In genomic region chr12:111788178-111788654, GRCh38 we compare ENCODE assay signal across 9 cellular contexts. TPM values are rescaled to one million over a fixed set of nuclear protein-coding genes. Genes with fewer than 3 reads are reported as not detected.
A peak's percentile ranks its signal among the peaks of the same experiment; 100 is the strongest.
DNase-seq lines count a peak whose midpoint lies in the region; ATAC-seq, FAIRE-seq and TF ChIP-seq lines count a peak whose summit lies in the region.
"Had no signal": no experiment of that assay in that cellular context is flagged by ENCODE, and none has a peak within 500 bp of the region (broad histone marks: within the 10 kb centered on the region; RNA-seq: fewer than 3 reads in every experiment).

No MANE protein-coding gene starts in this region.

- peak; percentile 76 for FAIRE-seq in GM18507 (lab: Jason Lieb, UNC)

- in situ Hi-C loops in Panc1 (cut with HindIII; ENCODE audit: low pct_unique_long_range_greater_than_20kb, low sequenced_read_pairs), result no loop called here

- H3K27me3 ChIP-seq in Panc1 (ENCODE audit: control insufficient read depth, insufficient read depth, low read length), result no peaks in the 10 kb centered on the region
- H3K27me3 ChIP-seq: neutrophil had no signal

- no TSS peak for BruUV-seq in Panc1 (replicated peaks; lab: Mats Ljungman, UMichigan)

- H3K9me3 Mint-ChIP-seq in stimulated activated memory B cell treated with anti-CD40 and anti-IgM and Interleukin-4, amounts not matched to agents 10 μg/mL and 1 μg/mL and 100 μg/mL, for 72 hours, result no peaks in the 10 kb centered on the region

- no peaks in the 10 kb centered on the region for H3K36me3 ChIP-seq in Panc1 (ENCODE audit: control insufficient read depth, insufficient read depth, low read length)

- H3K9me3 ChIP-seq in Panc1 (ENCODE audit: control insufficient read depth, insufficient read depth, low read depth, low read length), result no peaks in the 10 kb centered on the region
- H3K9me3 ChIP-seq: neutrophil had no signal

- H3K36me3 Mint-ChIP-seq in stimulated activated memory B cell treated with anti-CD40 and anti-IgM and Interleukin-4, amounts not matched to agents 10 μg/mL and 1 μg/mL and 100 μg/mL, for 72 hours, result peaks cover 10% of the 10 kb centered on the region

- DNase-seq in GM18507 (ENCODE audit: extremely low spot score, insufficient read length, low read depth), result no peak
- DNase-seq in Panc1 (ENCODE audit: low read depth, low spot score), result peak; percentile 27
- DNase-seq in fibroblast of the aortic adventitia (ENCODE audit: low read depth), result peak; percentile 84
- no peak for DNase-seq in OCI-M2 (lab: John Stamatoyannopoulos, UW; ENCODE audit: unreplicated experiment)
- no peak for DNase-seq in stimulated activated CD4-positive, alpha-beta T cell treated with anti-CD3 and anti-CD28 coated beads, Interleukin-12 subunit alpha, Interleukin-12 subunit beta, amount 100 ng/mL, for 4 hours
- DNase-seq: activated effector memory CD4-positive, alpha-beta T cell treated with Interleukin-2 at 50 U/mL for 16 hours had no signal

- H3K4me3 ChIP-seq in Panc1 (ENCODE audit: low read depth in 2 of 2, low read length in 2 of 2) (no peak overlapping the region), fibroblast of the aortic adventitia (ENCODE audit: low read depth, low read length) (no peak overlapping the region)

- H3K4me3 Mint-ChIP-seq in stimulated activated memory B cell treated with anti-CD40 and anti-IgM and Interleukin-4, amounts not matched to agents 10 μg/mL and 1 μg/mL and 100 μg/mL, for 72 hours, result no peak overlapping the region

- H3K4me1 ChIP-seq in Panc1 (ENCODE audit: control insufficient read depth, insufficient read depth, low read length), result peaks cover 2% of the 10 kb centered on the region; the same call in 1 of the 2 replicates

- no peak overlapping the region for H3K27ac Mint-ChIP-seq in stimulated activated memory B cell treated with anti-CD40 and anti-IgM and Interleukin-4, amounts not matched to agents 10 μg/mL and 1 μg/mL and 100 μg/mL, for 72 hours

- POLR2A ChIA-PET in Panc1 (lab: Charles Lee), result no interaction called here

- intact Hi-C loops in Panc1 (cut with micrococcal nuclease; ENCODE audit: unreplicated experiment), result no loop called here

- H3K27me3 Mint-ChIP-seq in stimulated activated memory B cell treated with anti-CD40 and anti-IgM and Interleukin-4, amounts not matched to agents 10 μg/mL and 1 μg/mL and 100 μg/mL, for 72 hours, result no peaks in the 10 kb centered on the region

- peak; percentile 90 for ATAC-seq in Panc1
- peak; percentile 64 for ATAC-seq in stimulated activated memory B cell treated with anti-CD40 and anti-IgM and Interleukin-4, amounts not matched to agents 10 μg/mL and 1 μg/mL and 100 μg/mL, for 72 hours
- ATAC-seq in GM18870 (IDR thresholded peaks at IDR 0.05; ENCODE audit: unreplicated experiment), result no peak

- H3K4me1 Mint-ChIP-seq in stimulated activated memory B cell treated with anti-CD40 and anti-IgM and Interleukin-4, amounts not matched to agents 10 μg/mL and 1 μg/mL and 100 μg/mL, for 72 hours, result no peaks in the 10 kb centered on the region

- CTCF ChIA-PET in Panc1 (lab: Charles Lee), result interaction anchor here (0.7 to 1.0 kb wide), 2 partner anchors 25 to 941 kb away, joined by 3 to 5 read pairs; partner anchors contain the start of gene CCDC63

- H3K27ac ChIP-seq in Panc1 (ENCODE audit: low read length), result no peak overlapping the region; the same call in 1 of the 2 replicates
- H3K27ac ChIP-seq: neutrophil had no signal

- TF ChIP-seq CTCF in Panc1 (IDR thresholded peaks at IDR 0.05) (no peak; the same call in 1 of the 2 replicates), fibroblast of the aortic adventitia (IDR thresholded peaks at IDR 0.05; ENCODE audit: insufficient read depth, low read length) (peak; percentile 47)

RNA-seq across cellular contexts. Expression of gene ALDH2, which starts 21.5 kb away (rescaled TPM):
- total RNA-seq in Panc1 (2021; ENCODE audit: unreplicated experiment) (9.0 TPM), fibroblast of the aortic adventitia (ENCODE audit: low replicate concordance) (23.1 and 40.9 TPM in 2 replicates)
- 20.9 TPM for polyA plus RNA-seq in Panc1 (2012; ENCODE audit: insufficient read length)

RNA-seq across cellular contexts. Expression of gene MAPKAPK5, which starts 53.8 kb away (rescaled TPM):
- 49.7 TPM for total RNA-seq in Panc1 (2021; ENCODE audit: unreplicated experiment)
- polyA plus RNA-seq in Panc1 (2012; ENCODE audit: insufficient read length), result 31.6 TPM
- total RNA-seq in fibroblast of the aortic adventitia (ENCODE audit: low replicate concordance), result 34.6 and 43.3 TPM in 2 replicates

Comparison
In these comparisons a context has a peak if more than half of its experiments do, and no peak if none do; other contexts are left out.
1. DNase-seq: peak in Panc1 (single experiment) and fibroblast of the aortic adventitia (single experiment); none in GM18507 (single experiment), OCI-M2 (single experiment) and stimulated activated CD4-positive, alpha-beta T cell treated with anti-CD3 and anti-CD28 coated beads, Interleukin-12 subunit alpha, Interleukin-12 subunit beta, amount 100 ng/mL, for 4 hours (single experiment).